13 cellular contexts compared by ENCODE assay signal in the genomic region with DNA sequence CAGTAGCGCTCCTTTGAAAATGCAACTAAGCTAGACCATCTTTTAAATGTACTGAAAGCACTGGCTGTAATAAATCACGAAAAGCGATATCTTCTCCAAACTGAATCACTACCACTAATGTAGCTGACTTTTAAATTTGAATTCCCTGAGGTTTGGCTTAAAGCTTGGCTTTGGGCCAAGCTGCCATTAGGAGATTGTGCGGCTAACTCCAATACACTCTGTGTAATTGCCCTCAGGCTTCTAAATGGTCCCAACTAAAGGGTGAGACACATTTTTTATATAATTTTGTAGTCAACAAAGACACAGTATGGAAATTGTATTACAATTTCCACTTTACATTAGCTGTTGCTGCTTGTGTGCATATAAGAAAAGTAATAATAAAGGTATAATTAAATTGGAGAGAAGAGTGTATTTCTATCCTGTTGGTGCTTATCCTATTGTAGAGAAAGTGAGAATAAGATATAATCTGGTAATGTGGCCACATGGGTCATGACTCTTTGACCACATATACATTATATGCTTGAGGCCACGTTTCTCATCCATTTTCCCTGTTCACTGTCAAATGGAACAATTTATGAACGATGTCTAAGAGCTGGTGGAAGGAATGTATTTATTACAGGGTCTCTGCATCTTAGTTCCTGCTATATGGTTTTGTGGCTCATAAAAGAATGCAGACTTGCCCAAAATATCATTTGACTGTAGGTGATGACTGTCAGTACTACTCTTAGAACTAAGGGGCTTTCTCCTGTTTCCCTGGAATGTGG.
DNase-seq lines count a peak whose midpoint lies in the region; ATAC-seq, FAIRE-seq and TF ChIP-seq lines count a peak whose summit lies in the region.
"Had no signal": no experiment of that assay in that cellular context is flagged by ENCODE, and none has a peak within 500 bp of the region (broad histone marks: within the 10 kb centered on the region; RNA-seq: fewer than 3 reads in every experiment).

No MANE protein-coding gene starts in this region.

- no peak overlapping the region for H3K4me3 Mint-ChIP-seq in CD8-positive, alpha-beta T cell
- H3K4me3 Mint-ChIP-seq: immature natural killer cell, naive B cell had no signal

- no peaks in the 10 kb centered on the region for H3K36me3 Mint-ChIP-seq in CD8-positive, alpha-beta T cell
- H3K36me3 Mint-ChIP-seq: immature natural killer cell had no signal

- no peaks in the 10 kb centered on the region for H3K27me3 Mint-ChIP-seq in CD8-positive, alpha-beta T cell (ENCODE audit: low read depth)
- H3K27me3 Mint-ChIP-seq: naive B cell had no signal

- in situ Hi-C loops in brain microvascular endothelial cell (cut with HindIII; ENCODE audit: low pct_ligation_motif_present, low sequenced_read_pairs) = loop anchor here (25.0 kb wide), 1 partner anchor 142 kb away; no protein-coding TSS in a partner anchor

- POLR2A ChIA-PET in CD8-positive, alpha-beta T cell (lab: Charles Lee) = no interaction called here

- no peaks in the 10 kb centered on the region for H3K4me1 Mint-ChIP-seq in CD8-positive, alpha-beta T cell (ENCODE audit: low read depth)
- H3K4me1 Mint-ChIP-seq: immature natural killer cell had no signal

- ATAC-seq in CD8-positive, alpha-beta T cell = no peak
- ATAC-seq in HG02870 (IDR thresholded peaks at IDR 0.05; ENCODE audit: unreplicated experiment) (no peak), pancreas (no peak)

- H3K4me3 ChIP-seq in brain microvascular endothelial cell (ENCODE audit: low read depth, low read length) (no peak overlapping the region), uterus (no peak overlapping the region), pancreas (no peak overlapping the region)
- H3K4me3 ChIP-seq in CD8-positive, alpha-beta T cell (ENCODE audit: low read depth, low read length) = no peak overlapping the region
- H3K4me3 ChIP-seq: spleen had no signal

- TF ChIP-seq CTCF in brain microvascular endothelial cell (IDR thresholded peaks at IDR 0.05; ENCODE audit: low read depth, low read length, missing control alignments) (no peak), uterus (IDR thresholded peaks at IDR 0.05) (no peak), pancreas (IDR thresholded peaks at IDR 0.05) (no peak)
- TF ChIP-seq CTCF in CD8-positive, alpha-beta T cell (IDR thresholded peaks at IDR 0.05) = no peak

- H3K27me3 ChIP-seq in brain microvascular endothelial cell (replicated peaks) = no peaks in the 10 kb centered on the region
- H3K27me3 ChIP-seq in uterus = no peaks in the 10 kb centered on the region
- H3K27me3 ChIP-seq in CD8-positive, alpha-beta T cell (ENCODE audit: insufficient read depth, low read length) = no peaks in the 10 kb centered on the region
- no peaks in the 10 kb centered on the region for H3K27me3 ChIP-seq in pancreas
- H3K27me3 ChIP-seq: spleen had no signal

- no peak for FAIRE-seq in pancreas (lab: Jason Lieb, UNC)
- FAIRE-seq: bronchial epithelial cell had no signal

- no peak overlapping the region for H3K27ac Mint-ChIP-seq in CD8-positive, alpha-beta T cell
- H3K27ac Mint-ChIP-seq: immature natural killer cell, naive B cell had no signal

- intact Hi-C loops in uterus (cut with DNase I; ENCODE audit: low total_unique reads) = no loop called here
- intact Hi-C loops in CD8-positive, alpha-beta T cell (cut with DNase I, micrococcal nuclease) = no loop called here
- intact Hi-C loops in pancreas (cut with DNase I) = no loop called here

- no peaks in the 10 kb centered on the region for H3K9me3 ChIP-seq in uterus
- H3K9me3 ChIP-seq in CD8-positive, alpha-beta T cell (ENCODE audit: low read length) = no peaks in the 10 kb centered on the region
- no peaks in the 10 kb centered on the region for H3K9me3 ChIP-seq in pancreas
- H3K9me3 ChIP-seq: spleen had no signal

- peaks cover 2% of the 10 kb centered on the region for H3K9me3 Mint-ChIP-seq in CD8-positive, alpha-beta T cell
- H3K9me3 Mint-ChIP-seq: naive B cell had no signal

- CTCF ChIA-PET in CD8-positive, alpha-beta T cell (lab: Charles Lee) = no interaction called here

- DNase-seq in NCI-H2081 (lab: John Stamatoyannopoulos, UW) (peak; percentile 62 to 80), NCI-H2081 treated with DMSO at 0.1 percent for 48 hours (lab: John Stamatoyannopoulos, UW) (no peak), NCI-H69 (lab: John Stamatoyannopoulos, UW) (peak; percentile 88), brain microvascular endothelial cell (no peak), uterus (no peak), pancreas (no peak)
- no peak for DNase-seq in CD8-positive, alpha-beta T cell
- DNase-seq: immature natural killer cell, naive B cell, spleen had no signal

- WGBS in pancreas, 2 donors = 60 to 68% methylated on average over 6 of the region's 6 CpGs

- no peaks in the 10 kb centered on the region for H3K4me1 ChIP-seq in uterus
- H3K4me1 ChIP-seq in CD8-positive, alpha-beta T cell (ENCODE audit: insufficient read depth, low read length) = no peaks in the 10 kb centered on the region
- H3K4me1 ChIP-seq in pancreas = no peaks in the 10 kb centered on the region

- H3K36me3 ChIP-seq in brain microvascular endothelial cell (replicated peaks) (no peaks in the 10 kb centered on the region), uterus (no peaks in the 10 kb centered on the region), pancreas (no peaks in the 10 kb centered on the region)
- no peaks in the 10 kb centered on the region for H3K36me3 ChIP-seq in CD8-positive, alpha-beta T cell (ENCODE audit: insufficient read depth, low read length)
- H3K36me3 ChIP-seq: spleen had no signal

- H3K27ac ChIP-seq in brain microvascular endothelial cell (peak overlapping the region; percentile 80), uterus (peak overlapping the region; percentile 12 to 73), pancreas (no peak overlapping the region)
- no peak overlapping the region for H3K27ac ChIP-seq in CD8-positive, alpha-beta T cell (ENCODE audit: low read depth, low read length)
- H3K27ac ChIP-seq: KMS-11, spleen had no signal

- TF ChIP-seq POLR2A in uterus (IDR thresholded peaks at IDR 0.05) = no peak

Comparison
In these comparisons a context has a peak if more than half of its experiments do, and no peak if none do; other contexts are left out.
1. DNase-seq: peak in NCI-H2081 (2 of 2) and NCI-H69 (single experiment); none in NCI-H2081 treated with DMSO at 0.1 percent for 48 hours (single experiment), brain microvascular endothelial cell (single experiment), uterus (0 of 2), CD8-positive, alpha-beta T cell (0 of 7) and pancreas (0 of 6).
2. H3K27ac ChIP-seq: peak in brain microvascular endothelial cell (single experiment) and uterus (2 of 2); none in CD8-positive, alpha-beta T cell (single experiment) and pancreas (0 of 4).